Comparison of ENCODE assay signal across 1 cellular context in genomic region chr7:107167483-107168232, GRCh38.
TF ChIP-seq lines count a peak whose summit lies in the region.

No MANE protein-coding gene starts in this region.

TF ChIP-seq in HepG2, 621 proteins besides CTCF, POLR2A, EP300 and RAD21 (continued from another document and continues in another):
- TF ChIP-seq TBX2 (CRISPR knock-in tag; IDR thresholded peaks at IDR 0.05; ENCODE audit: borderline replicate concordance) (no peak), HNF1A (IDR thresholded peaks at IDR 0.05; ENCODE audit: low read depth) (no peak), HNF1A (CRISPR knock-in tag; IDR thresholded peaks at IDR 0.05; ENCODE audit: borderline replicate concordance) (no peak), HMG20A (CRISPR knock-in tag; IDR thresholded peaks at IDR 0.05; ENCODE audit: borderline replicate concordance) (no peak), JUND (CRISPR knock-in tag; IDR thresholded peaks at IDR 0.05) (peak; percentile 34; the same call in 1 of the 2 replicates), SNRNP70 (IDR thresholded peaks at IDR 0.05; ENCODE audit: low read depth, low read length) (no peak), SNAPC2 (CRISPR knock-in tag; IDR thresholded peaks at IDR 0.05) (no peak), HMGXB4 (CRISPR knock-in tag; IDR thresholded peaks at IDR 0.05; ENCODE audit: borderline replicate concordance in 1 of 2, low read depth in 1 of 2) (peak in 1 of 2 experiments; percentile 24; a peak in 2 of 4 replicates), TFE3 (CRISPR knock-in tag; IDR thresholded peaks at IDR 0.05) (0 out of 2 replicates have a peak, but pooled peaks have one; percentile 4), ZNF605 (CRISPR knock-in tag; IDR thresholded peaks at IDR 0.05) (no peak; the same call in 1 of the 2 replicates), FLYWCH1 (CRISPR knock-in tag; IDR thresholded peaks at IDR 0.05) (no peak), ZNF746 (CRISPR knock-in tag; IDR thresholded peaks at IDR 0.05) (no peak; the same call in 1 of the 2 replicates), ZNF564 (CRISPR knock-in tag; IDR thresholded peaks at IDR 0.05) (no peak), ZFYVE20 (CRISPR knock-in tag; IDR thresholded peaks at IDR 0.05; ENCODE audit: borderline replicate concordance, low read depth) (no peak), FOXO1 (CRISPR knock-in tag; IDR thresholded peaks at IDR 0.05) (no peak), GPN1 (CRISPR knock-in tag; IDR thresholded peaks at IDR 0.05; ENCODE audit: borderline replicate concordance) (no peak), CREB1 (IDR thresholded peaks at IDR 0.05) (peak; percentile 86), CREB1 (CRISPR knock-in tag; IDR thresholded peaks at IDR 0.05) (no peak), ATAD3A (CRISPR knock-in tag; IDR thresholded peaks at IDR 0.05) (no peak), ZNF570 (CRISPR knock-in tag; IDR thresholded peaks at IDR 0.05; ENCODE audit: borderline replicate concordance) (no peak), RFX1 (IDR thresholded peaks at IDR 0.05) (no peak), ZBTB7A (CRISPR knock-in tag; IDR thresholded peaks at IDR 0.05) (no peak), MBD4 (IDR thresholded peaks at IDR 0.05; ENCODE audit: borderline replicate concordance, low read length) (0 out of 2 replicates have a peak, but pooled peaks have one; percentile 23), KIAA2018 (CRISPR knock-in tag; IDR thresholded peaks at IDR 0.05; ENCODE audit: borderline replicate concordance) (no peak), MATR3 (CRISPR knock-in tag; IDR thresholded peaks at IDR 0.05) (no peak), JARID2 (CRISPR knock-in tag; IDR thresholded peaks at IDR 0.05; ENCODE audit: insufficient replicate concordance) (no peak), ZNF792 (CRISPR knock-in tag; IDR thresholded peaks at IDR 0.05) (no peak), ZNF615 (CRISPR knock-in tag; IDR thresholded peaks at IDR 0.05; ENCODE audit: borderline replicate concordance) (0 out of 2 replicates have a peak, but pooled peaks have one; percentile 63), CEBPB (IDR thresholded peaks at IDR 0.05; ENCODE audit: borderline replicate concordance, low read depth, low read length) (peak; percentile 84; the same call in 1 of the 2 replicates), REPIN1 (CRISPR knock-in tag; IDR thresholded peaks at IDR 0.05; ENCODE audit: borderline replicate concordance, low read depth) (no peak), CAMTA2 (CRISPR knock-in tag; IDR thresholded peaks at IDR 0.05; ENCODE audit: borderline replicate concordance) (no peak), FOXA3 (CRISPR knock-in tag; IDR thresholded peaks at IDR 0.05) (0 out of 2 replicates have a peak, but pooled peaks have one; percentile 6), EHMT2 (IDR thresholded peaks at IDR 0.05; ENCODE audit: borderline replicate concordance, low read depth, low read length) (no peak), NAIF1 (CRISPR knock-in tag; IDR thresholded peaks at IDR 0.05; ENCODE audit: borderline replicate concordance) (0 out of 2 replicates have a peak, but pooled peaks have one; percentile 24), HNRNPLL (IDR thresholded peaks at IDR 0.05; ENCODE audit: low read depth, low read length, poor library complexity, severe bottlenecking) (no peak), ZKSCAN8 (CRISPR knock-in tag; IDR thresholded peaks at IDR 0.05; ENCODE audit: borderline replicate concordance) (0 out of 2 replicates have a peak, but pooled peaks have one; percentile 13), THAP11 (CRISPR knock-in tag; IDR thresholded peaks at IDR 0.05) (no peak)
- TF ChIP-seq, protein P1, sequence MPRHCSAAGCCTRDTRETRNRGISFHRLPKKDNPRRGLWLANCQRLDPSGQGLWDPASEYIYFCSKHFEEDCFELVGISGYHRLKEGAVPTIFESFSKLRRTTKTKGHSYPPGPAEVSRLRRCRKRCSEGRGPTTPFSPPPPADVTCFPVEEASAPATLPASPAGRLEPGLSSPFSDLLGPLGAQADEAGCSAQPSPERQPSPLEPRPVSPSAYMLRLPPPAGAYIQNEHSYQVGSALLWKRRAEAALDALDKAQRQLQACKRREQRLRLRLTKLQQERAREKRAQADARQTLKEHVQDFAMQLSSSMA (CRISPR knock-in tag; IDR thresholded peaks at IDR 0.05) = no peak
- TF ChIP-seq, protein P2, sequence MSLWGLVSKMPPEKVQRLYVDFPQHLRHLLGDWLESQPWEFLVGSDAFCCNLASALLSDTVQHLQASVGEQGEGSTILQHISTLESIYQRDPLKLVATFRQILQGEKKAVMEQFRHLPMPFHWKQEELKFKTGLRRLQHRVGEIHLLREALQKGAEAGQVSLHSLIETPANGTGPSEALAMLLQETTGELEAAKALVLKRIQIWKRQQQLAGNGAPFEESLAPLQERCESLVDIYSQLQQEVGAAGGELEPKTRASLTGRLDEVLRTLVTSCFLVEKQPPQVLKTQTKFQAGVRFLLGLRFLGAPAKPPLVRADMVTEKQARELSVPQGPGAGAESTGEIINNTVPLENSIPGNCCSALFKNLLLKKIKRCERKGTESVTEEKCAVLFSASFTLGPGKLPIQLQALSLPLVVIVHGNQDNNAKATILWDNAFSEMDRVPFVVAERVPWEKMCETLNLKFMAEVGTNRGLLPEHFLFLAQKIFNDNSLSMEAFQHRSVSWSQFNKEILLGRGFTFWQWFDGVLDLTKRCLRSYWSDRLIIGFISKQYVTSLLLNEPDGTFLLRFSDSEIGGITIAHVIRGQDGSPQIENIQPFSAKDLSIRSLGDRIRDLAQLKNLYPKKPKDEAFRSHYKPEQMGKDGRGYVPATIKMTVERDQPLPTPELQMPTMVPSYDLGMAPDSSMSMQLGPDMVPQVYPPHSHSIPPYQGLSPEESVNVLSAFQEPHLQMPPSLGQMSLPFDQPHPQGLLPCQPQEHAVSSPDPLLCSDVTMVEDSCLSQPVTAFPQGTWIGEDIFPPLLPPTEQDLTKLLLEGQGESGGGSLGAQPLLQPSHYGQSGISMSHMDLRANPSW (CRISPR knock-in tag; IDR thresholded peaks at IDR 0.05; ENCODE audit: borderline replicate concordance) = no peak
- TF ChIP-seq, protein P3, sequence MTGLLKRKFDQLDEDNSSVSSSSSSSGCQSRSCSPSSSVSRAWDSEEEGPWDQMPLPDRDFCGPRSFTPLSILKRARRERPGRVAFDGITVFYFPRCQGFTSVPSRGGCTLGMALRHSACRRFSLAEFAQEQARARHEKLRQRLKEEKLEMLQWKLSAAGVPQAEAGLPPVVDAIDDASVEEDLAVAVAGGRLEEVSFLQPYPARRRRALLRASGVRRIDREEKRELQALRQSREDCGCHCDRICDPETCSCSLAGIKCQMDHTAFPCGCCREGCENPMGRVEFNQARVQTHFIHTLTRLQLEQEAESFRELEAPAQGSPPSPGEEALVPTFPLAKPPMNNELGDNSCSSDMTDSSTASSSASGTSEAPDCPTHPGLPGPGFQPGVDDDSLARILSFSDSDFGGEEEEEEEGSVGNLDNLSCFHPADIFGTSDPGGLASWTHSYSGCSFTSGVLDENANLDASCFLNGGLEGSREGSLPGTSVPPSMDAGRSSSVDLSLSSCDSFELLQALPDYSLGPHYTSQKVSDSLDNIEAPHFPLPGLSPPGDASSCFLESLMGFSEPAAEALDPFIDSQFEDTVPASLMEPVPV (CRISPR knock-in tag; IDR thresholded peaks at IDR 0.05) = no peak
- TF ChIP-seq, protein P4, sequence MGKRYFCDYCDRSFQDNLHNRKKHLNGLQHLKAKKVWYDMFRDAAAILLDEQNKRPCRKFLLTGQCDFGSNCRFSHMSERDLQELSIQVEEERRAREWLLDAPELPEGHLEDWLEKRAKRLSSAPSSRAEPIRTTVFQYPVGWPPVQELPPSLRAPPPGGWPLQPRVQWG (CRISPR knock-in tag; IDR thresholded peaks at IDR 0.05; ENCODE audit: borderline replicate concordance, low read depth) = no peak
